In genomic region chr14:60561845-60562746, GRCh38 we compare ENCODE assay signal across 8 cellular contexts. TPM values are rescaled to one million over a fixed set of nuclear protein-coding genes. Genes with fewer than 3 reads are reported as not detected.
DNase-seq lines count a peak whose midpoint lies in the region; ATAC-seq, FAIRE-seq and TF ChIP-seq lines count a peak whose summit lies in the region.

No MANE protein-coding gene starts in this region.

- TF ChIP-seq EP300 in K562 (IDR thresholded peaks at IDR 0.05; ENCODE audit: low read length) (no peak), stomach (IDR thresholded peaks at IDR 0.05) (no peak)

- in situ Hi-C loops in K562 (cut with MboI): loop anchor here (25.0 kb wide), 1 partner anchor 500 kb away; no protein-coding TSS in a partner anchor

- H4K20me1 ChIP-seq in K562 (replicated peaks; ENCODE audit: control insufficient read depth, insufficient read depth, low read length): no peaks in the 10 kb centered on the region

- H3K27ac ChIP-seq in K562 (ENCODE audit: extremely low read depth, low read depth, low read length): no peak overlapping the region
- H3K27ac ChIP-seq in stomach: no peak overlapping the region

- peak; percentile 76 for FAIRE-seq in K562 (lab: Jason Lieb, UNC)

- TF ChIP-seq RAD21 in K562 (CRISPR knock-in tag; conservative IDR thresholded peaks at IDR 0.05 in 1 of 2, IDR thresholded peaks at IDR 0.05 in 1 of 2): peak; percentile 67 to 82

- H3K27me3 ChIP-seq in K562 (ENCODE audit: control insufficient read depth in 2 of 2, insufficient read depth in 2 of 2, low read length in 2 of 2) (no peaks in the 10 kb centered on the region), stomach (no peaks in the 10 kb centered on the region)

- no peak overlapping the region for H2AFZ ChIP-seq in K562 (ENCODE audit: low read depth, low read length)

- intact Hi-C loops in K562 (cut with micrococcal nuclease): loop anchor here (1.0 to 5.0 kb wide), 3 partner anchors 212 to 373 kb away; no protein-coding TSS in a partner anchor
- intact Hi-C loops in stomach (cut with DNase I; ENCODE audit: low total_unique reads): no loop called here

- H3K4me3 ChIP-seq in K562 (no peak overlapping the region), stomach (no peak overlapping the region)

- no peaks in the 10 kb centered on the region for H3K36me3 ChIP-seq in K562 (ENCODE audit: control insufficient read depth, insufficient read depth, low read length)
- no peaks in the 10 kb centered on the region for H3K36me3 ChIP-seq in stomach

- H3K9me3 ChIP-seq in K562 (replicated peaks; ENCODE audit: control insufficient read depth, insufficient read depth, low read depth, low read length) (no peaks in the 10 kb centered on the region), stomach (no peaks in the 10 kb centered on the region)

- no peak overlapping the region for H3K4me2 ChIP-seq in K562 (ENCODE audit: insufficient read depth, low read length)

- H3K4me1 ChIP-seq in K562 (replicated peaks in 1 of 2; ENCODE audit: control insufficient read depth in 2 of 2, insufficient read depth in 2 of 2, low read length in 2 of 2): no peaks in the 10 kb centered on the region
- peaks cover 0 to 26% (median 11%) of the 10 kb centered on the region in 4 donors for H3K4me1 ChIP-seq in stomach

- peak; percentile 77 for ATAC-seq in GM19395 (IDR thresholded peaks at IDR 0.05; ENCODE audit: unreplicated experiment)
- peak; percentile 84 for ATAC-seq in K562
- no peak for ATAC-seq in activated CD4-positive, CD25-positive, alpha-beta regulatory T cell treated with anti-CD3 and anti-CD28 coated beads, Interleukin-2, amount 50 U/mL, for 24 hours

- CTCF ChIA-PET in K562 (lab: Yijun Ruan, JAX; ENCODE audit: low intra/inter-chr PET ratio): interaction anchor here (0.8 to 3.2 kb wide), 3 partner anchors 374 to 597 kb away, joined by 3 to 9 read pairs (median 4); no protein-coding TSS in a partner anchor

- POLR2A ChIA-PET in K562 (lab: Yijun Ruan, JAX): no interaction called here

- H3K79me2 ChIP-seq in K562 (ENCODE audit: control insufficient read depth, insufficient read depth, low read length): no peaks in the 10 kb centered on the region

- BruUV-seq in K562 (replicated peaks; lab: Mats Ljungman, UMichigan): no TSS peak

- WGBS in K562 (ENCODE audit: insufficient coverage, low coverage, missing lambda C conversion rate): 0% methylated on average over 7 of the region's 7 CpGs
- 22 to 28% (median 24%) methylated on average over 7 of the region's 7 CpGs for WGBS in stomach, 5 donors

- peak; percentile 60 to 95 (median 77) for TF ChIP-seq CTCF in K562 (IDR thresholded peaks at IDR 0.05 in 2 of 3, conservative IDR thresholded peaks at IDR 0.05 in 1 of 3; ENCODE audit: insufficient read depth in 2 of 3, low read depth in 1 of 3, low read length in 3 of 3)
- TF ChIP-seq CTCF in stomach (IDR thresholded peaks at IDR 0.05): peak in 5 of 7 experiments; percentile 38 to 65 (median 45)

- DNase-seq in DMS153 treated with DMSO at 0.1 percent for 48 hours (lab: John Stamatoyannopoulos, UW; ENCODE audit: unreplicated experiment) (peak; percentile 62), HS-5 (ENCODE audit: low read depth) (peak; percentile 19), NCI-H82 treated with DMSO at 0.1 percent for 48 hours (lab: John Stamatoyannopoulos, UW; ENCODE audit: unreplicated experiment) (peak; percentile 42), K562 (ENCODE audit: extremely low read depth in 1 of 4, low spot score in 3 of 4) (peak; percentile 13 to 61 (median 19)), islet precursor cell (peak; percentile 87), stomach (peak; percentile 44)

- H3K9me1 ChIP-seq in K562 (ENCODE audit: control insufficient read depth, insufficient read depth, low read length): no peaks in the 10 kb centered on the region

- TF ChIP-seq POLR2A in K562 (conservative IDR thresholded peaks at IDR 0.05) (no peak), stomach (IDR thresholded peaks at IDR 0.05) (no peak)

- no peak overlapping the region for H3K9ac ChIP-seq in K562 (ENCODE audit: insufficient read depth in 1 of 2, low read depth in 2 of 2, low read length in 2 of 2)

TF ChIP-seq in K562, 482 proteins besides CTCF, POLR2A, EP300 and RAD21:
- TF ChIP-seq THRA (IDR thresholded peaks at IDR 0.05): no peak
- TF ChIP-seq MEF2D (tag; conservative IDR thresholded peaks at IDR 0.05; ENCODE audit: low read depth): no peak
- TF ChIP-seq DEAF1 (CRISPR knock-in tag; IDR thresholded peaks at IDR 0.05): peak; percentile 40; the same call in 1 of the 2 replicates
- no peak for TF ChIP-seq PHB (CRISPR knock-in tag; IDR thresholded peaks at IDR 0.05)
- TF ChIP-seq BCOR (IDR thresholded peaks at IDR 0.05): no peak
- no peak for TF ChIP-seq GATAD2B (IDR thresholded peaks at IDR 0.05; ENCODE audit: borderline replicate concordance)
- TF ChIP-seq NFYB (IDR thresholded peaks at IDR 0.05; ENCODE audit: extremely low read depth, insufficient read length): no peak
- no peak for TF ChIP-seq RBM17 (IDR thresholded peaks at IDR 0.05; ENCODE audit: borderline replicate concordance, low read depth, low read length)
- TF ChIP-seq NCOA4 (IDR thresholded peaks at IDR 0.05; ENCODE audit: partially characterized antibody): no peak
- TF ChIP-seq ZNF184 (CRISPR knock-in tag; IDR thresholded peaks at IDR 0.05): no peak
- peak; percentile 51; the same call in 1 of the 2 replicates for TF ChIP-seq SMC3 (conservative IDR thresholded peaks at IDR 0.05; ENCODE audit: insufficient read depth, low read depth, low read length)
- TF ChIP-seq FOXJ2 (tag; IDR thresholded peaks at IDR 0.05): no peak
- peak; percentile 68; the same call in 1 of the 2 replicates for TF ChIP-seq STAG1 (CRISPR knock-in tag; IDR thresholded peaks at IDR 0.05; ENCODE audit: borderline replicate concordance)
- no peak for TF ChIP-seq PTBP1 (IDR thresholded peaks at IDR 0.05; ENCODE audit: low read depth, low read length)
- no peak for TF ChIP-seq CCAR2 (IDR thresholded peaks at IDR 0.05; ENCODE audit: low read depth, low read length)

RNA-seq across cellular contexts. Expression of gene SIX6, which starts 53.1 kb away (rescaled TPM):
- total RNA-seq in K562 (2011; cell fraction: chromatin; rRNA removed; ENCODE audit: low replicate concordance): not detected in 2 replicates
- not detected in 2 replicates for total RNA-seq in K562 (2011; cell fraction: nucleolus; rRNA removed)
- total RNA-seq in K562 (2011; cell fraction: nucleoplasm; rRNA removed): not detected in 2 replicates
- total RNA-seq in K562 (2014; rRNA removed) (not detected in 2 replicates), K562 (2014; rRNA removed; fragmentation: Illumina TruSeq; extraction: Trizol) (not detected in 2 replicates), K562 (2015; rRNA removed; fragmentation: Illumina TruSeq; extraction: Trizol) (not detected in 2 replicates), K562 (2021) (not detected in 2 replicates), stomach (not detected)
- polyA plus RNA-seq in K562 (2011; rRNA removed) (not detected in 2 replicates), K562 (2014; fragmentation: Illumina TruSeq; extraction: Trizol) (not detected in 2 replicates), K562 (2014; fragmentation: Nextera tagmentation; extraction: Ambion mirVana) (not detected), K562 (2014; rRNA removed) (not detected in 2 replicates), stomach (not detected)
- polyA plus RNA-seq in K562 (2011; cell fraction: cytosol; rRNA removed): not detected in 2 replicates
- not detected in 2 replicates for polyA plus RNA-seq in K562 (2011; cell fraction: nucleus; rRNA removed)
- not detected in 2 replicates for polyA plus RNA-seq in K562 (2012)
- not detected in 2 replicates for polyA minus RNA-seq in K562 (2011; rRNA and poly(A)+ RNA removed)
- polyA minus RNA-seq in K562 (2011; cell fraction: cytosol; rRNA and poly(A)+ RNA removed): not detected in 2 replicates
- not detected in 2 replicates for polyA minus RNA-seq in K562 (2011; cell fraction: nucleus; rRNA and poly(A)+ RNA removed)

Comparison
In these comparisons a context has a peak if more than half of its experiments do, and no peak if none do; other contexts are left out.
1. DNase-seq: peak in every context shown above with its lines; median percentile 87 in islet precursor cell; 62 in DMS153 treated with DMSO at 0.1 percent for 48 hours; 44 in stomach; 42 in NCI-H82 treated with DMSO at 0.1 percent for 48 hours; 19 in HS-5; 19 in K562.
2. ATAC-seq: peak in GM19395 (single experiment) and K562 (single experiment); none in activated CD4-positive, CD25-positive, alpha-beta regulatory T cell treated with anti-CD3 and anti-CD28 coated beads, Interleukin-2, amount 50 U/mL, for 24 hours (0 of 2).